Comparison of ENCODE assay signal across 1 cellular context in the genomic region with DNA sequence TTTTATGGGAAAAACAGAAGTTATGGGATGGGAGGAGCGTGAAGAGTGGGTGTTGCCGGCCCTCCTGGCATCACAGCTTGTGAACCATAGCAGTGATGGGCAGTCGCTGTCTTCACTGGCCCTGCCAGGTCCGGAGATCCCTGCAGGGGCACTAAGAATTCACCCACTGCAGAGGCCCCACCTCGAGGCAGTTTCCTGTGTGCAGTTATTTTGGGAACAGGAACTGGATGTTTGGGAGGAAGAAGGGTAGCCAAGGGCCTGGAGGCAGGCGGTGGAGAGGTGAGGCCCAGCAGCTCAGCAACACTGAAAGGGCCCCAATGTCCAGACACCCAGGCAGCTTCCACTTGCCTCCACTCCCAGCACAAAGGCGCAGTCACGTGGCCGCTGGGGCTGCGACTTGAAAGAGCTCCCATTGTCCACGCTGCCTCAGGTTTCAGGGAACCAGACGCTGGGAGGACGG.
TF ChIP-seq lines count a peak whose summit lies in the region.

No MANE protein-coding gene starts in this region.

TF ChIP-seq in IMR-90, 13 proteins besides CTCF, POLR2A, EP300 and RAD21:
- TF ChIP-seq, protein P1, sequence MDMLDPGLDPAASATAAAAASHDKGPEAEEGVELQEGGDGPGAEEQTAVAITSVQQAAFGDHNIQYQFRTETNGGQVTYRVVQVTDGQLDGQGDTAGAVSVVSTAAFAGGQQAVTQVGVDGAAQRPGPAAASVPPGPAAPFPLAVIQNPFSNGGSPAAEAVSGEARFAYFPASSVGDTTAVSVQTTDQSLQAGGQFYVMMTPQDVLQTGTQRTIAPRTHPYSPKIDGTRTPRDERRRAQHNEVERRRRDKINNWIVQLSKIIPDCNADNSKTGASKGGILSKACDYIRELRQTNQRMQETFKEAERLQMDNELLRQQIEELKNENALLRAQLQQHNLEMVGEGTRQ (IDR thresholded peaks at IDR 0.05; ENCODE audit: low read depth, low read length) = peak; percentile 42; the same call in 1 of the 2 replicates
- TF ChIP-seq RCOR1 (IDR thresholded peaks at IDR 0.05; ENCODE audit: insufficient replicate concordance, low read length) (no peak), BHLHE40 (IDR thresholded peaks at IDR 0.05; ENCODE audit: low read depth, low read length) (no peak), FOS (IDR thresholded peaks at IDR 0.05; ENCODE audit: low read depth, low read length) (no peak), MAZ (IDR thresholded peaks at IDR 0.05; ENCODE audit: borderline replicate concordance, low read depth, low read length) (no peak), MAFK (IDR thresholded peaks at IDR 0.05; ENCODE audit: low read depth, low read length) (no peak)
